9 cellular contexts compared by ENCODE assay signal in the genomic region with DNA sequence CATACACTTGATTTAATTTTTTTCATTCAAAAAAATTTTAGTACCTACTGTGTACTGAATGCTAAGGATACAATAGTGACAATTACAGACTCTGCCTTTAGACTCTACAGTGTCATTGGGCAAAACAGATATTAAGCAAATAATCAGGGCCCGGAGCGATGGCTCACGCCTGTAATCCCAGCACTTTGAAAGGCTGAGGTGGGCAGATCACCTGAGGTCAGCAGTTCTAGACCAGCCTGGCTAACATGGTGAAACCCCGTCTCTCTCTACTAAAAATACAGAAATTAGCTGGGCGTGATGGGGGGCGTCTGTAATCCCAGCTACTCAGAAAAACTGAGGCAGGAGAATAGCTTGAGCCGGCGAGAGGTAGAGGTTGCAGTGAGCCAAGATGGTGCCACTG. TPM values are rescaled to one million over a fixed set of nuclear protein-coding genes. Genes with fewer than 3 reads are reported as not detected.
A peak's percentile ranks its signal among the peaks of the same experiment; 100 is the strongest.
DNase-seq lines count a peak whose midpoint lies in the region; ATAC-seq, FAIRE-seq and TF ChIP-seq lines count a peak whose summit lies in the region.
"Had no signal": no experiment of that assay in that cellular context is flagged by ENCODE, and none has a peak within 500 bp of the region (broad histone marks: within the 10 kb centered on the region; RNA-seq: fewer than 3 reads in every experiment).

No MANE protein-coding gene starts in this region.

- H4K20me1 ChIP-seq in endothelial cell of umbilical vein (replicated peaks; ENCODE audit: control insufficient read depth, extremely low read depth, insufficient read depth, low read length) = no peaks in the 10 kb centered on the region

- H2AFZ ChIP-seq in endothelial cell of umbilical vein (ENCODE audit: low read depth, low read length) = no peak overlapping the region

- CTCF ChIA-PET in Panc1 (lab: Charles Lee) = no interaction called here
- CTCF ChIA-PET in endothelial cell of umbilical vein (lab: Charles Lee) = interaction anchor here (0.7 to 2.8 kb wide), 2 partner anchors 14 to 16 kb away, joined by 3 to 11 read pairs; a partner anchor contains a TSS

- BruUV-seq in Panc1 (replicated peaks; lab: Mats Ljungman, UMichigan) = no TSS peak
- BruUV-seq in endothelial cell of umbilical vein (replicated peaks; lab: Mats Ljungman, UMichigan) = no TSS peak

- ATAC-seq in Panc1 = no peak

- H3K4me3 Mint-ChIP-seq in progenitor cell of endocrine pancreas (ENCODE audit: low read depth) = peak overlapping the region; percentile 34

- dilution Hi-C loops in endothelial cell of umbilical vein (cut with MboI; ENCODE audit: extremely low pct_ligation_motif_present, low sequenced_read_pairs) = no loop called here

- H3K27ac Mint-ChIP-seq in progenitor cell of endocrine pancreas = peak overlapping the region; percentile 47

- peaks cover 39% of the 10 kb centered on the region for H3K79me2 ChIP-seq in endothelial cell of umbilical vein (ENCODE audit: control insufficient read depth, insufficient read depth, low read length)

- intact Hi-C loops in Panc1 (cut with micrococcal nuclease; ENCODE audit: unreplicated experiment) (no loop called here), endothelial cell of umbilical vein (cut with micrococcal nuclease) (loop anchor here (1.0 kb wide), 1 partner anchor 143 kb away; a partner anchor contains a TSS)

- no peaks in the 10 kb centered on the region for H3K27me3 ChIP-seq in Panc1 (ENCODE audit: control insufficient read depth, insufficient read depth, low read length)
- no peaks in the 10 kb centered on the region for H3K27me3 ChIP-seq in endothelial cell of umbilical vein (ENCODE audit: control insufficient read depth in 2 of 2, insufficient read depth in 2 of 2, low read length in 2 of 2)

- FAIRE-seq in endothelial cell of umbilical vein (lab: Jason Lieb, UNC) = no peak
- FAIRE-seq: frontal cortex had no signal

- POLR2A ChIA-PET in Panc1 (lab: Charles Lee) = interaction anchor here (0.5 kb wide), 1 partner anchor 42 kb away, joined by 3 read pairs; no protein-coding TSS in a partner anchor
- POLR2A ChIA-PET in endothelial cell of umbilical vein (lab: Charles Lee) = no interaction called here

- H3K4me1 ChIP-seq in ES-I3 (ENCODE audit: insufficient read depth, low read length) (peaks cover 8% of the 10 kb centered on the region; the same call in 1 of the 2 replicates), Panc1 (ENCODE audit: control insufficient read depth, insufficient read depth, low read length) (peaks cover 17% of the 10 kb centered on the region; the same call in 1 of the 2 replicates), endothelial cell of umbilical vein (ENCODE audit: control insufficient read depth, extremely low read depth, insufficient read depth, low read length) (peaks cover 15% of the 10 kb centered on the region)

- TF ChIP-seq CTCF in Panc1 (IDR thresholded peaks at IDR 0.05) (no peak), endothelial cell of umbilical vein (IDR thresholded peaks at IDR 0.05; ENCODE audit: extremely low read depth in 1 of 2, insufficient read depth in 1 of 2, low read depth in 1 of 2, low read length in 2 of 2) (no peak), progenitor cell of endocrine pancreas (IDR thresholded peaks at IDR 0.05; ENCODE audit: unreplicated experiment) (no peak)

- H3K9ac ChIP-seq in ES-I3 (ENCODE audit: low read depth, low read length) (peak overlapping the region; percentile 98; the same call in 1 of the 2 replicates), endothelial cell of umbilical vein (replicated peaks; ENCODE audit: extremely low read depth, insufficient read depth, low read length) (peak overlapping the region; percentile 83)

- no peak overlapping the region for H3K27ac ChIP-seq in Panc1 (ENCODE audit: low read length)
- H3K27ac ChIP-seq in endothelial cell of umbilical vein (ENCODE audit: insufficient read depth, low read depth, low read length) = no peak overlapping the region

- no peaks in the 10 kb centered on the region for H3K9me3 Mint-ChIP-seq in progenitor cell of endocrine pancreas (ENCODE audit: low read depth)

- H3K36me3 ChIP-seq in ES-I3 (ENCODE audit: insufficient read depth, low read length) (no peaks in the 10 kb centered on the region), Panc1 (ENCODE audit: control insufficient read depth, insufficient read depth, low read length) (no peaks in the 10 kb centered on the region), endothelial cell of umbilical vein (ENCODE audit: control insufficient read depth in 2 of 2, extremely low read depth in 1 of 2, insufficient read depth in 2 of 2, low read length in 2 of 2) (no peaks in the 10 kb centered on the region)

- H3K9me3 ChIP-seq in ES-I3 (ENCODE audit: control insufficient read depth, insufficient read depth, low read length) (no peaks in the 10 kb centered on the region), Panc1 (ENCODE audit: control insufficient read depth, insufficient read depth, low read depth, low read length) (no peaks in the 10 kb centered on the region), endothelial cell of umbilical vein (replicated peaks; ENCODE audit: control insufficient read depth, insufficient read depth, low read length) (no peaks in the 10 kb centered on the region)

- in situ Hi-C loops in Panc1 (cut with HindIII; ENCODE audit: low pct_unique_long_range_greater_than_20kb, low sequenced_read_pairs) (no loop called here), ACHN (cut with HindIII; ENCODE audit: low pct_ligation_motif_present, low pct_unique_long_range_greater_than_20kb, low sequenced_read_pairs) (no loop called here)

- DNase-seq in Panc1 (ENCODE audit: low read depth, low spot score) (no peak), endothelial cell of umbilical vein (ENCODE audit: low read depth, low spot score) (no peak), progenitor cell of endocrine pancreas (ENCODE audit: low spot score, unreplicated experiment) (no peak), midbrain (lab: John Stamatoyannopoulos, UW) (no peak), ACHN (no peak), UCSD-AML1 (lab: John Stamatoyannopoulos, UW; ENCODE audit: unreplicated experiment) (no peak), activated gamma-delta T cell (lab: John Stamatoyannopoulos, UW) (no peak)

- peaks cover 24% of the 10 kb centered on the region for H3K4me1 Mint-ChIP-seq in progenitor cell of endocrine pancreas (ENCODE audit: low read depth)

- no peaks in the 10 kb centered on the region for H3K27me3 Mint-ChIP-seq in progenitor cell of endocrine pancreas

- H3K4me2 ChIP-seq in endothelial cell of umbilical vein (ENCODE audit: insufficient read depth, low read length) = peak overlapping the region; percentile 98

- no peak for TF ChIP-seq POLR2A in endothelial cell of umbilical vein (IDR thresholded peaks at IDR 0.05; ENCODE audit: low read depth, low read length)

- no peaks in the 10 kb centered on the region for H3K9me1 ChIP-seq in endothelial cell of umbilical vein (replicated peaks; ENCODE audit: control insufficient read depth, extremely low read depth, insufficient read depth, low read length)

- H3K36me3 Mint-ChIP-seq in progenitor cell of endocrine pancreas (ENCODE audit: insufficient read depth) = peaks cover 6% of the 10 kb centered on the region

- H3K4me3 ChIP-seq in Panc1 (ENCODE audit: low read depth in 2 of 2, low read length in 2 of 2) = peak overlapping the region; percentile 78 to 91
- H3K4me3 ChIP-seq in endothelial cell of umbilical vein (replicated peaks in 1 of 3; ENCODE audit: insufficient read depth in 1 of 3, low read depth in 1 of 3, low read length in 3 of 3) = peak overlapping the region in 1 of 3 experiments; percentile 92

TF ChIP-seq in endothelial cell of umbilical vein, 7 proteins besides CTCF, POLR2A, EP300 and RAD21:
- TF ChIP-seq POLR2AphosphoS5 (IDR thresholded peaks at IDR 0.05; ENCODE audit: insufficient read depth, low read depth, low read length) = no peak
- no peak for TF ChIP-seq JUN (IDR thresholded peaks at IDR 0.05; ENCODE audit: borderline replicate concordance, insufficient read depth, insufficient read length, low read depth)
- TF ChIP-seq, protein P1, sequence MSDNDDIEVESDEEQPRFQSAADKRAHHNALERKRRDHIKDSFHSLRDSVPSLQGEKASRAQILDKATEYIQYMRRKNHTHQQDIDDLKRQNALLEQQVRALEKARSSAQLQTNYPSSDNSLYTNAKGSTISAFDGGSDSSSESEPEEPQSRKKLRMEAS (IDR thresholded peaks at IDR 0.05; ENCODE audit: insufficient read depth, insufficient read length) = no peak
- no peak for TF ChIP-seq GATA2 (IDR thresholded peaks at IDR 0.05; ENCODE audit: insufficient read depth, insufficient read length, low read depth, low read length)
- TF ChIP-seq EZH2 (IDR thresholded peaks at IDR 0.05; ENCODE audit: borderline replicate concordance, low read depth, low read length, severe bottlenecking) = no peak
- TF ChIP-seq FOS (IDR thresholded peaks at IDR 0.05; ENCODE audit: borderline replicate concordance, insufficient read depth, low read length) = no peak
- no peak for TF ChIP-seq MYC (IDR thresholded peaks at IDR 0.05; ENCODE audit: low read depth, low read length)
TF ChIP-seq in endothelial cell of umbilical vein: peak in this region for 0.

RNA-seq across cellular contexts. Expression of a gene that starts 1.4 kb away (rescaled TPM):
- total RNA-seq in Panc1 (2021; ENCODE audit: unreplicated experiment) = 23.3 TPM
- polyA plus RNA-seq in Panc1 (2012; ENCODE audit: insufficient read length) = 9.0 TPM
- total RNA-seq in endothelial cell of umbilical vein = 16.8 and 19.0 TPM in 2 replicates
- 2.8 and 3.6 TPM in 2 replicates for polyA plus RNA-seq in endothelial cell of umbilical vein
- 6.6 and 6.7 TPM in 2 replicates for polyA plus RNA-seq in endothelial cell of umbilical vein (2011; cell fraction: cytosol; rRNA removed)
- polyA plus RNA-seq in endothelial cell of umbilical vein (2011; cell fraction: nucleus; rRNA removed) = 3.0 and 5.0 TPM in 2 replicates
- 9.8 and 12.5 TPM in 2 replicates for polyA plus RNA-seq in endothelial cell of umbilical vein (2012)
- 3.0 and 5.1 TPM in 2 replicates for polyA minus RNA-seq in endothelial cell of umbilical vein
- 6.2 TPM for polyA minus RNA-seq in endothelial cell of umbilical vein (2011; cell fraction: cytosol; rRNA and poly(A)+ RNA removed)
- polyA minus RNA-seq in endothelial cell of umbilical vein (2011; cell fraction: nucleus; rRNA and poly(A)+ RNA removed) = 4.4 and 5.5 TPM in 2 replicates
- 23.7 and 24.1 TPM in 2 replicates for total RNA-seq in progenitor cell of endocrine pancreas

RNA-seq across cellular contexts. Expression of a gene that starts 14.7 kb away (rescaled TPM):
- total RNA-seq in Panc1 (2021; ENCODE audit: unreplicated experiment) (17.9 TPM), endothelial cell of umbilical vein (19.1 and 20.0 TPM in 2 replicates), progenitor cell of endocrine pancreas (34.8 and 38.3 TPM in 2 replicates)
- 4.7 TPM for polyA plus RNA-seq in Panc1 (2012; ENCODE audit: insufficient read length)
- 1.8 and 2.5 TPM in 2 replicates for polyA plus RNA-seq in endothelial cell of umbilical vein
- 1.8 and 2.1 TPM in 2 replicates for polyA plus RNA-seq in endothelial cell of umbilical vein (2011; cell fraction: cytosol; rRNA removed)
- polyA plus RNA-seq in endothelial cell of umbilical vein (2011; cell fraction: nucleus; rRNA removed) = 12.9 and 15.7 TPM in 2 replicates
- polyA plus RNA-seq in endothelial cell of umbilical vein (2012) = 4.9 and 5.2 TPM in 2 replicates
- 15.4 and 17.5 TPM in 2 replicates for polyA minus RNA-seq in endothelial cell of umbilical vein
- 6.2 TPM for polyA minus RNA-seq in endothelial cell of umbilical vein (2011; cell fraction: cytosol; rRNA and poly(A)+ RNA removed)
- 69.4 and 79.0 TPM in 2 replicates for polyA minus RNA-seq in endothelial cell of umbilical vein (2011; cell fraction: nucleus; rRNA and poly(A)+ RNA removed)
